Comparison of ENCODE assay signal across 1 cellular context in the genomic region with DNA sequence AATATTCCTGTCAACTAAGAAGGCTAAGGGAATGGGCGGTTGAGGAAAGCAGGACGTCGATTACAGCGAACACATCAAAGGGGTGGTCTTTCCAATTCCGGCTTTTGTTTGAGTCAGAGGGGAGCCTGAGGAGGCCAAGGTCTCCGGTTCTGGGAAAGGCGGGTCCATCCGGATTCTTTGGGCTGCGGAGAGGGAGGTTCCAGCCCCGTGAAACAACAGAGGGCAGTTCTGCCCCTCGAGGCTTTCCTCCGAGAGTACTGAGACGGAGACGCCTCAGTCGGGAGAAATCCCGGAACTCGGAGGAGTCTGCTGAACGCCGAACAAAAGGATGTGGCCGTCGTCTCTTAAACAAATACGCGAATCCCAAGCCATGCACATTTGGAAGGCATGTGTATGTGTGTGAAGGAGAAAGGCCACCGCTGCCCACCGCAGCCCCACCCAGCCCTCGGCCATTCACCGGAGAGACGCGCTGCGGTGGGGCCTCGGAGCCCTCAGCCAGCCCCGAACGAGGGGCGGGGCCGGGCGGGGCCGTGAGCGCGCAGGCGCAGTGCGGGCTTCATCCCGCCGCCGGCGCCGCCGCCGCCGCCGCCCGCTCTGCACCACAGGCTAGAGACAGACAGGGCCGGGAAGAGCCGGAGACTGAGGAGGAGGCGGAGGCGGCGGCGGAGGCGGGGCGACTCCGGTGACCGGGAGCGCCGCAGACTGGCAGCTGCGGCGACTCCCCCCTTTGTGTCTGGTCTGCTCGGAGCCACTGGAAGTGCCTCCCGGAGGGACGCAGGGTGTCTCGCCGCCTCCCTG.
A peak's percentile ranks its signal among the peaks of the same experiment; 100 is the strongest.
TF ChIP-seq lines count a peak whose summit lies in the region.

Gene BMPR2, plus strand, starts transcription at position 717 of the 798 bp plus-strand sequence. CDS start 1,148 bp downstream, outside the sequence.

TF ChIP-seq in HepG2, 621 proteins besides CTCF, POLR2A, EP300 and RAD21 (continued from another document and continues in another):
- TF ChIP-seq, protein P1, sequence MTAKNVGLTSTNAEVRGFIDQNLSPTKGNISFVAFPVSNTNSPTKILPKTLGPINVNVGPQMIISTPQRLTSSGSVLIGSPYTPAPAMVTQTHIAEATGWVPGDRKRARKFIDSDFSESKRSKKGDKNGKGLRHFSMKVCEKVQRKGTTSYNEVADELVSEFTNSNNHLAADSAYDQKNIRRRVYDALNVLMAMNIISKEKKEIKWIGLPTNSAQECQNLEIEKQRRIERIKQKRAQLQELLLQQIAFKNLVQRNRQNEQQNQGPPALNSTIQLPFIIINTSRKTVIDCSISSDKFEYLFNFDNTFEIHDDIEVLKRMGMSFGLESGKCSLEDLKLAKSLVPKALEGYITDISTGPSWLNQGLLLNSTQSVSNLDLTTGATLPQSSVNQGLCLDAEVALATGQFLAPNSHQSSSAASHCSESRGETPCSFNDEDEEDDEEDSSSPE (CRISPR knock-in tag; IDR thresholded peaks at IDR 0.05), result peak; percentile 11; the same call in 1 of the 2 replicates
- TF ChIP-seq MYC (CRISPR knock-in tag; IDR thresholded peaks at IDR 0.05; ENCODE audit: borderline replicate concordance), result peak; percentile 73
- no peak for TF ChIP-seq FOXA1 (IDR thresholded peaks at IDR 0.05)
- TF ChIP-seq FOXA1 (CRISPR knock-in tag; IDR thresholded peaks at IDR 0.05), result peak; percentile 26; the same call in 1 of the 2 replicates
- no peak for TF ChIP-seq ZZZ3 (CRISPR knock-in tag; IDR thresholded peaks at IDR 0.05; ENCODE audit: borderline replicate concordance)
- no peak; the same call in 1 of the 2 replicates for TF ChIP-seq SSRP1 (CRISPR knock-in tag; IDR thresholded peaks at IDR 0.05)
- 0 out of 2 replicates have a peak, but pooled peaks have one; percentile 85 for TF ChIP-seq EED (CRISPR knock-in tag; IDR thresholded peaks at IDR 0.05)
- peak; percentile 60; the same call in 1 of the 2 replicates for TF ChIP-seq ZNF274 (CRISPR knock-in tag; IDR thresholded peaks at IDR 0.05)
- peak; percentile 51 for TF ChIP-seq HNRNPH1 (optimal IDR thresholded peaks at IDR 0.05; ENCODE audit: low read depth, low read length)
- TF ChIP-seq BRD4 (CRISPR knock-in tag; IDR thresholded peaks at IDR 0.05), result peak; percentile 52; the same call in 1 of the 2 replicates
- 0 out of 2 replicates have a peak, but pooled peaks have one; percentile 53 for TF ChIP-seq THAP9 (CRISPR knock-in tag; IDR thresholded peaks at IDR 0.05; ENCODE audit: borderline replicate concordance)
- TF ChIP-seq, protein P2, sequence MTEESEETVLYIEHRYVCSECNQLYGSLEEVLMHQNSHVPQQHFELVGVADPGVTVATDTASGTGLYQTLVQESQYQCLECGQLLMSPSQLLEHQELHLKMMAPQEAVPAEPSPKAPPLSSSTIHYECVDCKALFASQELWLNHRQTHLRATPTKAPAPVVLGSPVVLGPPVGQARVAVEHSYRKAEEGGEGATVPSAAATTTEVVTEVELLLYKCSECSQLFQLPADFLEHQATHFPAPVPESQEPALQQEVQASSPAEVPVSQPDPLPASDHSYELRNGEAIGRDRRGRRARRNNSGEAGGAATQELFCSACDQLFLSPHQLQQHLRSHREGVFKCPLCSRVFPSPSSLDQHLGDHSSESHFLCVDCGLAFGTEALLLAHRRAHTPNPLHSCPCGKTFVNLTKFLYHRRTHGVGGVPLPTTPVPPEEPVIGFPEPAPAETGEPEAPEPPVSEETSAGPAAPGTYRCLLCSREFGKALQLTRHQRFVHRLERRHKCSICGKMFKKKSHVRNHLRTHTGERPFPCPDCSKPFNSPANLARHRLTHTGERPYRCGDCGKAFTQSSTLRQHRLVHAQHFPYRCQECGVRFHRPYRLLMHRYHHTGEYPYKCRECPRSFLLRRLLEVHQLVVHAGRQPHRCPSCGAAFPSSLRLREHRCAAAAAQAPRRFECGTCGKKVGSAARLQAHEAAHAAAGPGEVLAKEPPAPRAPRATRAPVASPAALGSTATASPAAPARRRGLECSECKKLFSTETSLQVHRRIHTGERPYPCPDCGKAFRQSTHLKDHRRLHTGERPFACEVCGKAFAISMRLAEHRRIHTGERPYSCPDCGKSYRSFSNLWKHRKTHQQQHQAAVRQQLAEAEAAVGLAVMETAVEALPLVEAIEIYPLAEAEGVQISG (CRISPR knock-in tag; IDR thresholded peaks at IDR 0.05), result peak; percentile 77
- TF ChIP-seq GABPA (IDR thresholded peaks at IDR 0.05; ENCODE audit: low read depth, low read length), result no peak
- TF ChIP-seq GABPA (CRISPR knock-in tag; IDR thresholded peaks at IDR 0.05; ENCODE audit: low read depth), result peak; percentile 37; the same call in 1 of the 2 replicates
- TF ChIP-seq ZNF317 (CRISPR knock-in tag; IDR thresholded peaks at IDR 0.05), result peak; percentile 51; the same call in 1 of the 2 replicates
- TF ChIP-seq ZFP37 (CRISPR knock-in tag; IDR thresholded peaks at IDR 0.05; ENCODE audit: borderline replicate concordance), result peak; percentile 10; the same call in 1 of the 2 replicates
- TF ChIP-seq ZNF782 (CRISPR knock-in tag; IDR thresholded peaks at IDR 0.05; ENCODE audit: borderline replicate concordance), result peak; percentile 54; the same call in 1 of the 2 replicates
- TF ChIP-seq ZNF564 (CRISPR knock-in tag; IDR thresholded peaks at IDR 0.05), result 0 out of 2 replicates have a peak, but pooled peaks have one; percentile 74
- TF ChIP-seq ZNF724P (CRISPR knock-in tag; IDR thresholded peaks at IDR 0.05; ENCODE audit: borderline replicate concordance), result peak; percentile 84; the same call in 1 of the 2 replicates
- TF ChIP-seq PITX1 (CRISPR knock-in tag; IDR thresholded peaks at IDR 0.05), result peak; percentile 8; the same call in 1 of the 2 replicates
- peak; percentile 74 for TF ChIP-seq MED8 (CRISPR knock-in tag; IDR thresholded peaks at IDR 0.05; ENCODE audit: insufficient replicate concordance)
- TF ChIP-seq HNF4G (IDR thresholded peaks at IDR 0.05; ENCODE audit: borderline replicate concordance, low read depth, low read length), result peak; percentile 17; the same call in 1 of the 2 replicates
- no peak for TF ChIP-seq HNF4G (CRISPR knock-in tag; IDR thresholded peaks at IDR 0.05; ENCODE audit: borderline replicate concordance, low read depth)
- TF ChIP-seq ZNF264 (CRISPR knock-in tag; IDR thresholded peaks at IDR 0.05), result peak; percentile 70; the same call in 1 of the 2 replicates
- TF ChIP-seq SAFB2 (CRISPR knock-in tag; IDR thresholded peaks at IDR 0.05; ENCODE audit: borderline replicate concordance, low read depth), result peak; percentile 58
- no peak for TF ChIP-seq ZHX2 (IDR thresholded peaks at IDR 0.05; ENCODE audit: low read depth)
- TF ChIP-seq ZHX2 (CRISPR knock-in tag; IDR thresholded peaks at IDR 0.05; ENCODE audit: borderline replicate concordance), result no peak
- TF ChIP-seq SOX5 (CRISPR knock-in tag; IDR thresholded peaks at IDR 0.05; ENCODE audit: borderline replicate concordance), result peak; percentile 40; the same call in 1 of the 2 replicates
- peak; percentile 69; the same call in 1 of the 2 replicates for TF ChIP-seq EEA1 (CRISPR knock-in tag; IDR thresholded peaks at IDR 0.05; ENCODE audit: borderline replicate concordance)
- TF ChIP-seq NCOA2 (CRISPR knock-in tag; IDR thresholded peaks at IDR 0.05), result peak; percentile 40
- TF ChIP-seq ZBTB10 (CRISPR knock-in tag; IDR thresholded peaks at IDR 0.05; ENCODE audit: borderline replicate concordance), result 0 out of 2 replicates have a peak, but pooled peaks have one; percentile 10
- peak; percentile 79 for TF ChIP-seq HOXA3 (CRISPR knock-in tag; IDR thresholded peaks at IDR 0.05)
- TF ChIP-seq, protein P3, sequence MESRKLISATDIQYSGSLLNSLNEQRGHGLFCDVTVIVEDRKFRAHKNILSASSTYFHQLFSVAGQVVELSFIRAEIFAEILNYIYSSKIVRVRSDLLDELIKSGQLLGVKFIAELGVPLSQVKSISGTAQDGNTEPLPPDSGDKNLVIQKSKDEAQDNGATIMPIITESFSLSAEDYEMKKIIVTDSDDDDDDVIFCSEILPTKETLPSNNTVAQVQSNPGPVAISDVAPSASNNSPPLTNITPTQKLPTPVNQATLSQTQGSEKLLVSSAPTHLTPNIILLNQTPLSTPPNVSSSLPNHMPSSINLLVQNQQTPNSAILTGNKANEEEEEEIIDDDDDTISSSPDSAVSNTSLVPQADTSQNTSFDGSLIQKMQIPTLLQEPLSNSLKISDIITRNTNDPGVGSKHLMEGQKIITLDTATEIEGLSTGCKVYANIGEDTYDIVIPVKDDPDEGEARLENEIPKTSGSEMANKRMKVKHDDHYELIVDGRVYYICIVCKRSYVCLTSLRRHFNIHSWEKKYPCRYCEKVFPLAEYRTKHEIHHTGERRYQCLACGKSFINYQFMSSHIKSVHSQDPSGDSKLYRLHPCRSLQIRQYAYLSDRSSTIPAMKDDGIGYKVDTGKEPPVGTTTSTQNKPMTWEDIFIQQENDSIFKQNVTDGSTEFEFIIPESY (CRISPR knock-in tag; IDR thresholded peaks at IDR 0.05), result 0 out of 2 replicates have a peak, but pooled peaks have one; percentile 6
- TF ChIP-seq TGIF2 (CRISPR knock-in tag; IDR thresholded peaks at IDR 0.05), result no peak
- TF ChIP-seq IRF9 (CRISPR knock-in tag; IDR thresholded peaks at IDR 0.05; ENCODE audit: borderline replicate concordance), result peak; percentile 16; the same call in 1 of the 2 replicates
- no peak for TF ChIP-seq CENPT (CRISPR knock-in tag; IDR thresholded peaks at IDR 0.05; ENCODE audit: low read depth)
